ENCODE assay signal across 11 cellular contexts in genomic region chr14:99879401-99880295, GRCh38.
A peak's percentile ranks its signal among the peaks of the same experiment; 100 is the strongest.
DNase-seq lines count a peak whose midpoint lies in the region; ATAC-seq and TF ChIP-seq lines count a peak whose summit lies in the region.
"Had no signal": no experiment of that assay in that cellular context is flagged by ENCODE, and none has a peak within 500 bp of the region (broad histone marks: within the 10 kb centered on the region; RNA-seq: fewer than 3 reads in every experiment).

No MANE protein-coding gene starts in this region.

- H3K4me3 ChIP-seq in astrocyte of the spinal cord (ENCODE audit: low read depth, low read length) (no peak overlapping the region), right cardiac atrium (ENCODE audit: low read length) (no peak overlapping the region), thoracic aorta (no peak overlapping the region)
- H3K4me3 ChIP-seq: adrenal gland had no signal

- H3K9me3 ChIP-seq in right cardiac atrium (ENCODE audit: control insufficient read depth, low read length) = no peaks in the 10 kb centered on the region
- H3K9me3 ChIP-seq in thoracic aorta = no peaks in the 10 kb centered on the region
- H3K9me3 ChIP-seq: adrenal gland had no signal

- H3K27ac Mint-ChIP-seq in activated naive CD4-positive, alpha-beta T cell treated with anti-CD3 and anti-CD28 coated beads for 36 hours = no peak overlapping the region
- H3K27ac Mint-ChIP-seq: naive B cell had no signal

- peaks cover 18% of the 10 kb centered on the region for H3K27me3 Mint-ChIP-seq in activated naive CD4-positive, alpha-beta T cell treated with anti-CD3 and anti-CD28 coated beads for 36 hours (ENCODE audit: low read depth)

- H3K9me3 Mint-ChIP-seq in activated naive CD4-positive, alpha-beta T cell treated with anti-CD3 and anti-CD28 coated beads for 36 hours = no peaks in the 10 kb centered on the region

- no peaks in the 10 kb centered on the region for H3K36me3 Mint-ChIP-seq in activated naive CD4-positive, alpha-beta T cell treated with anti-CD3 and anti-CD28 coated beads for 36 hours (ENCODE audit: low read depth)
- H3K36me3 Mint-ChIP-seq: naive B cell had no signal

- intact Hi-C loops in right cardiac atrium (cut with DNase I) = loop anchor here in 2 of 4 donors (10.0 kb wide), 1 partner anchor 85 kb away; the partner anchor contains the start of gene EML1 (in 2 of the 2)
- intact Hi-C loops in activated naive CD4-positive, alpha-beta T cell treated with anti-CD3 and anti-CD28 coated beads for 36 hours (cut with micrococcal nuclease) = no loop called here

- H3K36me3 ChIP-seq in thoracic aorta = no peaks in the 10 kb centered on the region
- H3K36me3 ChIP-seq: adrenal gland had no signal

- H3K4me3 Mint-ChIP-seq in activated naive CD4-positive, alpha-beta T cell treated with anti-CD3 and anti-CD28 coated beads for 36 hours = no peak overlapping the region
- H3K4me3 Mint-ChIP-seq: naive B cell had no signal

- H3K27me3 ChIP-seq in right cardiac atrium (ENCODE audit: control insufficient read depth, insufficient read depth) (no peaks in the 10 kb centered on the region), thoracic aorta (replicated peaks; ENCODE audit: insufficient read depth) (no peaks in the 10 kb centered on the region)
- H3K27me3 ChIP-seq: adrenal gland had no signal

- WGBS in right cardiac atrium = 64% methylated on average over 5 of the region's 5 CpGs

- H3K4me1 ChIP-seq in right cardiac atrium (ENCODE audit: control insufficient read depth, insufficient read depth, low read length) (no peaks in the 10 kb centered on the region), thoracic aorta (ENCODE audit: control insufficient read depth in 1 of 2, low read depth in 2 of 2) (peaks cover 9 to 13% of the 10 kb centered on the region in 2 donors)

- CTCF ChIA-PET in activated naive CD4-positive, alpha-beta T cell treated with anti-CD3 and anti-CD28 coated beads for 36 hours (lab: Charles Lee) = interaction anchor here (0.6 to 1.4 kb wide), 5 partner anchors 9 to 199 kb away, joined by 3 to 4 read pairs (median 3); no protein-coding TSS in a partner anchor

- no peak overlapping the region for H3K27ac ChIP-seq in right cardiac atrium (ENCODE audit: low read length)
- H3K27ac ChIP-seq in thoracic aorta = peak overlapping the region; percentile 39 to 76
- H3K27ac ChIP-seq: adrenal gland had no signal

- H3K4me1 Mint-ChIP-seq in activated naive CD4-positive, alpha-beta T cell treated with anti-CD3 and anti-CD28 coated beads for 36 hours (ENCODE audit: low read depth) = no peaks in the 10 kb centered on the region
- H3K4me1 Mint-ChIP-seq: naive B cell had no signal

- in situ Hi-C loops in astrocyte of the spinal cord (cut with HindIII; ENCODE audit: low sequenced_read_pairs) = loop anchor here (10.0 kb wide), 1 partner anchor 55 kb away; no protein-coding TSS in a partner anchor

- no peak for TF ChIP-seq CTCF in astrocyte of the spinal cord (IDR thresholded peaks at IDR 0.05; ENCODE audit: low read depth, low read length)
- TF ChIP-seq CTCF in thoracic aorta (IDR thresholded peaks at IDR 0.05) = no peak

- ATAC-seq in right cardiac atrium (peak; percentile 36 to 45), thoracic aorta (ENCODE audit: insufficient number of reproducible peaks, low FRiP score, low read depth) (no peak)

- peak; percentile 84 for DNase-seq in HCEC 1CT
- DNase-seq in astrocyte of the spinal cord (ENCODE audit: low read depth, low spot score) = peak; percentile 86
- DNase-seq in right cardiac atrium = peak in 1 of 3 donors; percentile 28
- DNase-seq in thoracic aorta (ENCODE audit: low spot score) = no peak
- DNase-seq in Ammon's horn (ENCODE audit: low spot score) = no peak
- no peak for DNase-seq in activated naive CD4-positive, alpha-beta T cell treated with anti-CD3 and anti-CD28 coated beads for 36 hours
- no peak for DNase-seq in DMS153 treated with DMSO at 0.1 percent for 48 hours (lab: John Stamatoyannopoulos, UW; ENCODE audit: unreplicated experiment)
- DNase-seq: activated CD4-positive, alpha-beta T cell treated with anti-CD3 and anti-CD28 coated beads, Interleukin-2, amount 50 U/mL, for 1 hour; adrenal gland; naive B cell; NCI-H1105 treated with DMSO at 0.1 percent for 48 hours had no signal

Comparison
In these comparisons a context has a peak if more than half of its experiments do, and no peak if none do; other contexts are left out.
1. DNase-seq: peak in HCEC 1CT (single experiment) and astrocyte of the spinal cord (single experiment); none in thoracic aorta (single experiment), Ammon's horn (single experiment), activated naive CD4-positive, alpha-beta T cell treated with anti-CD3 and anti-CD28 coated beads for 36 hours (single experiment) and DMS153 treated with DMSO at 0.1 percent for 48 hours (single experiment).